8 cellular contexts compared by ENCODE assay signal in the genomic region with DNA sequence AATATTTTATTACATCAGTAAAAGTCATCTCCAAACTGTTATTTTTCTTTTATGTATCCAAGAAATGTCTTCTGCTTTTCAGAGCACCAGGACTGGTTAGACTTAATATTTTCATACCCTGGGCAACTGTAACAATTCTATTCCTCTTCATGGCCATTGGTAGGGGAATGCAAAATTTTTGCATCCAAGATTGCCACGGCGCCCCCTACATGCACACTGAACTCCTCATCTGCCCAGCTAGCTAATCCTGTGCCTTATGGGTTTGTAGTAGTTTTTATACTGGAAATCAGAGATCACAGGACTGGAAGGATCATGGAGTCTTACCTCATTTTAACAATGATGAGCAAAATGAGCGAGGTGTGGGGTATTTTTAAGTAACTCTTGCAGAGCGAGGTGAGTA.
DNase-seq lines count a peak whose midpoint lies in the region; ATAC-seq, FAIRE-seq and TF ChIP-seq lines count a peak whose summit lies in the region.

No MANE protein-coding gene starts in this region.

- peak; percentile 31 for TF ChIP-seq CTCF in D721Med (IDR thresholded peaks at IDR 0.05; ENCODE audit: insufficient read depth, missing control alignments)
- peak; percentile 63 for TF ChIP-seq CTCF in OCI-LY1 (IDR thresholded peaks at IDR 0.05; ENCODE audit: low read length)
- TF ChIP-seq CTCF in lower lobe of right lung (IDR thresholded peaks at IDR 0.05) = peak; percentile 56

- H3K4me3 ChIP-seq in OCI-LY1 (ENCODE audit: low read depth, low read length, poor library complexity, severe bottlenecking) (no peak overlapping the region), lower lobe of right lung (no peak overlapping the region)

- H3K9me3 ChIP-seq in OCI-LY1 (ENCODE audit: low read length) (no peaks in the 10 kb centered on the region), lower lobe of right lung (no peaks in the 10 kb centered on the region)

- H3K9me3 Mint-ChIP-seq in stimulated activated naive B cell treated with anti-CD40 and anti-IgM and Interleukin-4, amounts not matched to agents 10 μg/mL and 1 μg/mL and 100 μg/mL, for 72 hours = no peaks in the 10 kb centered on the region

- intact Hi-C loops in lower lobe of right lung (cut with DNase I) = no loop called here

- H3K4me1 Mint-ChIP-seq in stimulated activated naive B cell treated with anti-CD40 and anti-IgM and Interleukin-4, amounts not matched to agents 10 μg/mL and 1 μg/mL and 100 μg/mL, for 72 hours = peaks cover 16 to 18% of the 10 kb centered on the region in 2 donors

- H3K27ac Mint-ChIP-seq in stimulated activated naive B cell treated with anti-CD40 and anti-IgM and Interleukin-4, amounts not matched to agents 10 μg/mL and 1 μg/mL and 100 μg/mL, for 72 hours = no peak overlapping the region

- FAIRE-seq in D721Med (lab: Jason Lieb, UNC) = no peak

- peaks cover 16 to 30% of the 10 kb centered on the region in 2 donors for H3K36me3 Mint-ChIP-seq in stimulated activated naive B cell treated with anti-CD40 and anti-IgM and Interleukin-4, amounts not matched to agents 10 μg/mL and 1 μg/mL and 100 μg/mL, for 72 hours

- H3K27me3 Mint-ChIP-seq in stimulated activated naive B cell treated with anti-CD40 and anti-IgM and Interleukin-4, amounts not matched to agents 10 μg/mL and 1 μg/mL and 100 μg/mL, for 72 hours = no peaks in the 10 kb centered on the region

- no peaks in the 10 kb centered on the region for H3K4me1 ChIP-seq in OCI-LY1 (ENCODE audit: insufficient read depth, low read length, severe bottlenecking)
- H3K4me1 ChIP-seq in lower lobe of right lung = peaks cover 16% of the 10 kb centered on the region

- H3K36me3 ChIP-seq in OCI-LY1 (ENCODE audit: insufficient read depth, low read length) (no peaks in the 10 kb centered on the region), lower lobe of right lung (peaks cover 57% of the 10 kb centered on the region)

- no peaks in the 10 kb centered on the region for H3K79me2 ChIP-seq in OCI-LY1 (ENCODE audit: insufficient read depth, low read length)

- H3K27ac ChIP-seq in OCI-LY1 (ENCODE audit: low read depth, low read length, poor library complexity, severe bottlenecking) (no peak overlapping the region), lower lobe of right lung (no peak overlapping the region)

- DNase-seq in D721Med (ENCODE audit: insufficient read length, low spot score) = no peak
- peak; percentile 36 for DNase-seq in activated naive CD4-positive, alpha-beta T cell treated with anti-CD3 and anti-CD28 coated beads, Interleukin-2, amount 50 U/mL, for 16 hours
- DNase-seq in lower lobe of right lung = peak; percentile 69
- no peak for DNase-seq in GM19240 (ENCODE audit: insufficient read length, low spot score)
- no peak for DNase-seq in ureter (ENCODE audit: low spot score)
- DNase-seq in stimulated activated naive B cell treated with anti-CD40 and anti-IgM and Interleukin-4, amounts not matched to agents 10 μg/mL and 1 μg/mL and 100 μg/mL, for 72 hours = no peak

- H3K9ac ChIP-seq in OCI-LY1 (ENCODE audit: low read length) = no peak overlapping the region

- H3K9me2 ChIP-seq in OCI-LY1 (ENCODE audit: low read depth, low read length) = no peaks in the 10 kb centered on the region

- H4K20me1 ChIP-seq in OCI-LY1 (ENCODE audit: insufficient read depth, low read length) = no peaks in the 10 kb centered on the region

- no peak overlapping the region for H3K4me3 Mint-ChIP-seq in stimulated activated naive B cell treated with anti-CD40 and anti-IgM and Interleukin-4, amounts not matched to agents 10 μg/mL and 1 μg/mL and 100 μg/mL, for 72 hours

- no peak overlapping the region for H2AFZ ChIP-seq in OCI-LY1 (ENCODE audit: low read length)

- ATAC-seq in lower lobe of right lung (peak; percentile 60 to 65), GM21515 (IDR thresholded peaks at IDR 0.05; ENCODE audit: unreplicated experiment) (no peak)
- ATAC-seq in stimulated activated naive B cell treated with anti-CD40 and anti-IgM and Interleukin-4, amounts not matched to agents 10 μg/mL and 1 μg/mL and 100 μg/mL, for 72 hours (replicated peaks) = no peak

- no peaks in the 10 kb centered on the region for H3K27me3 ChIP-seq in OCI-LY1 (ENCODE audit: insufficient read depth, low read length)
- H3K27me3 ChIP-seq in lower lobe of right lung (ENCODE audit: low read depth) = no peaks in the 10 kb centered on the region

- H3K4me2 ChIP-seq in OCI-LY1 (ENCODE audit: low read length) = no peak overlapping the region

- no peaks in the 10 kb centered on the region for H3F3A ChIP-seq in OCI-LY1 (ENCODE audit: insufficient read depth, low read length)

Comparison
In these comparisons a context has a peak if more than half of its experiments do, and no peak if none do; other contexts are left out.
1. DNase-seq: peak in activated naive CD4-positive, alpha-beta T cell treated with anti-CD3 and anti-CD28 coated beads, Interleukin-2, amount 50 U/mL, for 16 hours (single experiment) and lower lobe of right lung (single experiment); none in D721Med (single experiment), GM19240 (single experiment), ureter (single experiment) and stimulated activated naive B cell treated with anti-CD40 and anti-IgM and Interleukin-4, amounts not matched to agents 10 μg/mL and 1 μg/mL and 100 μg/mL, for 72 hours (single experiment).
2. ATAC-seq: peak in lower lobe of right lung (2 of 2); none in GM21515 (single experiment) and stimulated activated naive B cell treated with anti-CD40 and anti-IgM and Interleukin-4, amounts not matched to agents 10 μg/mL and 1 μg/mL and 100 μg/mL, for 72 hours (0 of 2).
3. Peak in every context shown above with its lines, with median percentiles within 50 percentile points of each other: CTCF ChIP-seq.